8 cellular contexts compared by ENCODE assay signal in genomic region chr15:68924866-68925599, GRCh38. TPM values are rescaled to one million over a fixed set of nuclear protein-coding genes. Genes with fewer than 3 reads are reported as not detected.
A peak's percentile ranks its signal among the peaks of the same experiment; 100 is the strongest.
DNase-seq lines count a peak whose midpoint lies in the region; ATAC-seq, FAIRE-seq and TF ChIP-seq lines count a peak whose summit lies in the region.

No MANE protein-coding gene starts in this region.

- WGBS in HepG2 (ENCODE audit: low lambda C conversion rate), result under 1% methylated on average over 8 of the region's 8 CpGs

- H3K9me3 ChIP-seq in BLaER1 (peaks cover 18% of the 10 kb centered on the region), HepG2 (ENCODE audit: low read length) (no peaks in the 10 kb centered on the region)

- H3K9ac ChIP-seq in BLaER1 (no peak overlapping the region), HepG2 (ENCODE audit: insufficient read depth, low read depth, low read length) (no peak overlapping the region)

- H3K36me3 ChIP-seq in BLaER1 (no peaks in the 10 kb centered on the region), HepG2 (replicated peaks in 1 of 2; ENCODE audit: control insufficient read depth in 1 of 2, insufficient read depth in 2 of 2, low read length in 2 of 2) (no peaks in the 10 kb centered on the region)

- POLR2A ChIA-PET in HepG2 (lab: Yijun Ruan, JAX), result interaction anchor here (0.6 to 0.7 kb wide), 2 partner anchors 183 to 403 kb away, joined by 3 read pairs; no protein-coding TSS in a partner anchor

- H3K4me1 ChIP-seq in BLaER1, result peaks cover 8% of the 10 kb centered on the region
- H3K4me1 ChIP-seq in HepG2 (ENCODE audit: insufficient read depth, low read length), result no peaks in the 10 kb centered on the region

- TF ChIP-seq RAD21 in HepG2 (CRISPR knock-in tag; IDR thresholded peaks at IDR 0.05), result peak; percentile 86

- H3K27ac ChIP-seq in BLaER1 (no peak overlapping the region), HepG2 (ENCODE audit: extremely low read length, insufficient read depth, low read length) (no peak overlapping the region)

- H3K4me3 ChIP-seq in BLaER1 (no peak overlapping the region), HFF-Myc (replicated peaks; ENCODE audit: low read depth, low read length) (no peak overlapping the region), HepG2 (replicated peaks in 1 of 3; ENCODE audit: insufficient read depth in 1 of 3, low read depth in 2 of 3, low read length in 3 of 3) (no peak overlapping the region)

- TF ChIP-seq CTCF in HFF-Myc (IDR thresholded peaks at IDR 0.05; ENCODE audit: low read depth, low read length, missing control alignments) (peak; percentile 83), HepG2 (CRISPR knock-in tag; IDR thresholded peaks at IDR 0.05) (peak; percentile 88)

- intact Hi-C loops in HepG2 (cut with micrococcal nuclease; ENCODE audit: unreplicated experiment), result loop anchor here (1.0 to 2.0 kb wide), 2 partner anchors 142 to 194 kb away; no protein-coding TSS in a partner anchor

- DNase-seq in HFF-Myc (ENCODE audit: extremely low read depth, low read depth), result peak; percentile 37
- peak; percentile 7 for DNase-seq in NCI-H510A (lab: John Stamatoyannopoulos, UW)
- peak; percentile 80 for DNase-seq in activated CD4-positive, alpha-beta T cell treated with anti-CD3 and anti-CD28 coated beads for 48 hours
- DNase-seq in dedifferentiated amniotic fluid mesenchymal stem cell (ENCODE audit: extremely low spot score), result peak; percentile 82
- DNase-seq in HepG2 (ENCODE audit: low spot score), result peak; percentile 44
- DNase-seq in stimulated activated CD4-positive, alpha-beta T cell treated with anti-CD3 and anti-CD28 coated beads, TNF-alpha, amount 100 ng/mL, for 48 hours (ENCODE audit: low read depth in 3 of 3), result peak; percentile 42 to 52 (median 47)

- CTCF ChIA-PET in HepG2 (lab: Yijun Ruan, JAX; ENCODE audit: low intra/inter-chr PET ratio, low total read pairs), result interaction anchor here (0.7 to 1.9 kb wide), 6 partner anchors 85 to 375 kb away, joined by 3 to 7 read pairs (median 6); no protein-coding TSS in a partner anchor

- TF ChIP-seq EP300 in HepG2 (IDR thresholded peaks at IDR 0.05; ENCODE audit: low read depth in 2 of 2, low read length in 2 of 2) (no peak), HepG2 (CRISPR knock-in tag; IDR thresholded peaks at IDR 0.05; ENCODE audit: borderline replicate concordance) (no peak)

- ATAC-seq in HepG2 (peak; percentile 78), GM18517 (IDR thresholded peaks at IDR 0.05; ENCODE audit: unreplicated experiment) (no peak)

- no peak overlapping the region for H2AFZ ChIP-seq in HepG2 (ENCODE audit: low read length)

- no peak for TF ChIP-seq POLR2A in HepG2 (IDR thresholded peaks at IDR 0.05; ENCODE audit: insufficient read depth in 1 of 2, low read depth in 2 of 2, low read length in 2 of 2)

- H3K79me2 ChIP-seq in HepG2 (ENCODE audit: insufficient read depth, low read length), result no peaks in the 10 kb centered on the region

- in situ Hi-C loops in HepG2 (cut with HindIII; ENCODE audit: extremely low pct_ligation_motif_present, low pct_unique_long_range_greater_than_20kb), result loop anchor here (10.0 kb wide), 1 partner anchor 370 kb away; no protein-coding TSS in a partner anchor

- no peaks in the 10 kb centered on the region for H4K20me1 ChIP-seq in BLaER1
- H4K20me1 ChIP-seq in HepG2 (ENCODE audit: insufficient read depth, low read length), result no peaks in the 10 kb centered on the region

- H3K4me2 ChIP-seq in BLaER1, result peak overlapping the region; percentile 21; the same call in 1 of the 2 replicates
- no peak overlapping the region for H3K4me2 ChIP-seq in HepG2 (ENCODE audit: low read depth, low read length)

- FAIRE-seq in HepG2 (lab: Jason Lieb, UNC), result peak; percentile 64

- H3K27me3 ChIP-seq in BLaER1 (no peaks in the 10 kb centered on the region), HepG2 (ENCODE audit: control insufficient read depth in 1 of 2, insufficient read depth in 2 of 2, low read length in 2 of 2) (no peaks in the 10 kb centered on the region)

- no TSS peak for BruUV-seq in HepG2 (replicated peaks; lab: Mats Ljungman, UMichigan)

TF ChIP-seq in HepG2, 621 proteins besides CTCF, POLR2A, EP300 and RAD21 (continues in another document):
- peak; percentile 64 for TF ChIP-seq CEBPG (CRISPR knock-in tag; IDR thresholded peaks at IDR 0.05)
- TF ChIP-seq KDM2A (CRISPR knock-in tag; IDR thresholded peaks at IDR 0.05; ENCODE audit: borderline replicate concordance, low read depth), result peak; percentile 41; the same call in 1 of the 2 replicates
- no peak for TF ChIP-seq ZBTB33 (CRISPR knock-in tag; IDR thresholded peaks at IDR 0.05)
- TF ChIP-seq ZSCAN30 (CRISPR knock-in tag; IDR thresholded peaks at IDR 0.05), result no peak
- no peak for TF ChIP-seq HIVEP1 (CRISPR knock-in tag; IDR thresholded peaks at IDR 0.05)
- TF ChIP-seq STAG1 (CRISPR knock-in tag; IDR thresholded peaks at IDR 0.05), result peak; percentile 95
- TF ChIP-seq ELF3 (CRISPR knock-in tag; IDR thresholded peaks at IDR 0.05), result 0 out of 2 replicates have a peak, but pooled peaks have one; percentile 15
- no peak for TF ChIP-seq NFKBIZ (CRISPR knock-in tag; IDR thresholded peaks at IDR 0.05)
- TF ChIP-seq MXD3 (CRISPR knock-in tag; IDR thresholded peaks at IDR 0.05), result no peak
- 0 out of 2 replicates have a peak, but pooled peaks have one; percentile 17 for TF ChIP-seq ARID5B (CRISPR knock-in tag; IDR thresholded peaks at IDR 0.05)
- no peak for TF ChIP-seq BCL6 (CRISPR knock-in tag; IDR thresholded peaks at IDR 0.05)

RNA-seq across cellular contexts. Expression of gene SPESP1, which starts 5.3 kb away (rescaled TPM):
- total RNA-seq in HepG2 (2016; rRNA removed; fragmentation: Illumina TruSeq; extraction: Trizol), result not detected in 2 replicates
- not detected in 2 replicates for total RNA-seq in HepG2 (2016; cell fraction: cytosol; rRNA removed; fragmentation: Illumina TruSeq; extraction: Trizol; ENCODE audit: low read depth)
- not detected in 2 replicates for total RNA-seq in HepG2 (2016; cell fraction: insoluble cytoplasmic fraction; rRNA removed; fragmentation: Illumina TruSeq; extraction: Trizol)
- not detected in 2 replicates for total RNA-seq in HepG2 (2016; cell fraction: membrane; rRNA removed; fragmentation: Illumina TruSeq; extraction: Trizol)
- not detected in 2 replicates for total RNA-seq in HepG2 (2016; cell fraction: nucleus; rRNA removed; fragmentation: Illumina TruSeq; extraction: Trizol)
- polyA plus RNA-seq in HepG2 (2011; rRNA removed), result not detected in 2 replicates
- not detected in 2 replicates for polyA plus RNA-seq in HepG2 (2011; cell fraction: cytosol; rRNA removed)
- polyA plus RNA-seq in HepG2 (2011; cell fraction: nucleus; rRNA removed), result not detected in 2 replicates
- polyA plus RNA-seq in HepG2 (2012), result not detected in 2 replicates
- not detected in 2 replicates for polyA plus RNA-seq in HepG2 (2016; cell fraction: cytosol; fragmentation: Illumina TruSeq; extraction: Trizol; ENCODE audit: low read depth)
- polyA plus RNA-seq in HepG2 (2016; cell fraction: insoluble cytoplasmic fraction; fragmentation: Illumina TruSeq; extraction: Trizol; ENCODE audit: low read depth), result not detected in 2 replicates
- not detected in 2 replicates for polyA plus RNA-seq in HepG2 (2016; cell fraction: membrane; fragmentation: Illumina TruSeq; extraction: Trizol; ENCODE audit: low read depth)
- not detected in 2 replicates for polyA plus RNA-seq in HepG2 (2016; cell fraction: nucleus; fragmentation: Illumina TruSeq; extraction: Trizol; ENCODE audit: insufficient read depth, low read depth)
- polyA minus RNA-seq in HepG2 (2011; rRNA and poly(A)+ RNA removed; ENCODE audit: low replicate concordance), result not detected in 2 replicates
- not detected in 2 replicates for polyA minus RNA-seq in HepG2 (2011; cell fraction: cytosol; rRNA and poly(A)+ RNA removed)
- not detected in 2 replicates for polyA minus RNA-seq in HepG2 (2011; cell fraction: nucleus; rRNA and poly(A)+ RNA removed)

Comparison
In these comparisons a context has a peak if more than half of its experiments do, and no peak if none do; other contexts are left out.
1. DNase-seq: peak in every context shown above with its lines; median percentile 82 in dedifferentiated amniotic fluid mesenchymal stem cell; 80 in activated CD4-positive, alpha-beta T cell treated with anti-CD3 and anti-CD28 coated beads for 48 hours; 47 in stimulated activated CD4-positive, alpha-beta T cell treated with anti-CD3 and anti-CD28 coated beads, TNF-alpha, amount 100 ng/mL, for 48 hours; 44 in HepG2; 37 in HFF-Myc; 7 in NCI-H510A.